ENCODE assay signal across 10 cellular contexts in genomic region chr12:32309811-32310755, GRCh38.
DNase-seq lines count a peak whose midpoint lies in the region; ATAC-seq and TF ChIP-seq lines count a peak whose summit lies in the region.
"Had no signal": no experiment of that assay in that cellular context is flagged by ENCODE, and none has a peak within 500 bp of the region (broad histone marks: within the 10 kb centered on the region; RNA-seq: fewer than 3 reads in every experiment).

No MANE protein-coding gene starts in this region.

- no peaks in the 10 kb centered on the region for H3K9me3 Mint-ChIP-seq in endodermal cell
- H3K9me3 Mint-ChIP-seq in activated CD8-positive, alpha-beta T cell treated with anti-CD3 and anti-CD28 coated beads, Interleukin-2, amount 10 ng/mL, durations not matched to agents 7 days and 5 days (ENCODE audit: insufficient read depth), result no peaks in the 10 kb centered on the region
- no peaks in the 10 kb centered on the region for H3K9me3 Mint-ChIP-seq in activated CD4-positive, alpha-beta T cell treated with anti-CD3 and anti-CD28 coated beads, Interleukin-2, amount 10 ng/mL, durations not matched to agents 24 days and 14 days
- H3K9me3 Mint-ChIP-seq in CD4-positive, alpha-beta memory T cell, result no peaks in the 10 kb centered on the region
- H3K9me3 Mint-ChIP-seq: CD4-positive, alpha-beta T cell had no signal

- TF ChIP-seq CTCF in HEK293 (tag by site-specific recombination; IDR thresholded peaks at IDR 0.05) (no peak), endodermal cell (conservative IDR thresholded peaks at IDR 0.05) (no peak)

- H3K4me3 ChIP-seq in HEK293 (ENCODE audit: low read depth, low read length) (no peak overlapping the region), endodermal cell (ENCODE audit: low read length) (no peak overlapping the region)
- no peak overlapping the region for H3K4me3 ChIP-seq in CD4-positive, alpha-beta memory T cell (ENCODE audit: low read length in 2 of 2)

- no peaks in the 10 kb centered on the region for H3K27me3 ChIP-seq in endodermal cell (ENCODE audit: control insufficient read depth, insufficient read depth, low read length, poor library complexity, severe bottlenecking)
- no peaks in the 10 kb centered on the region for H3K27me3 ChIP-seq in CD4-positive, alpha-beta memory T cell (ENCODE audit: insufficient read depth, low read length)

- no peak for ATAC-seq in activated CD8-positive, alpha-beta T cell treated with anti-CD3 and anti-CD28 coated beads, Interleukin-2, amount 10 ng/mL, durations not matched to agents 7 days and 5 days

- H3K36me3 ChIP-seq in HEK293 (ENCODE audit: control insufficient read depth in 2 of 2, insufficient read depth in 1 of 2, low read length in 2 of 2), result peaks cover 0 to 4% of the 10 kb centered on the region in 2 experiments; a peak in 1 of 3 replicates
- no peaks in the 10 kb centered on the region for H3K36me3 ChIP-seq in endodermal cell (ENCODE audit: control insufficient read depth, insufficient read depth, low read length)
- no peaks in the 10 kb centered on the region for H3K36me3 ChIP-seq in CD4-positive, alpha-beta memory T cell (ENCODE audit: insufficient read depth, low read length)

- peak; percentile 97 for DNase-seq in NCI-H2171 (lab: John Stamatoyannopoulos, UW)
- no peak for DNase-seq in endodermal cell
- peak; percentile 64 for DNase-seq in myocyte (ENCODE audit: low read depth)
- DNase-seq in activated CD8-positive, alpha-beta T cell treated with anti-CD3 and anti-CD28 coated beads, Interleukin-2, amount 10 ng/mL, durations not matched to agents 7 days and 5 days, result no peak
- no peak for DNase-seq in activated CD4-positive, alpha-beta T cell treated with anti-CD3 and anti-CD28 coated beads, Interleukin-2, amount 10 ng/mL, durations not matched to agents 24 days and 14 days
- no peak for DNase-seq in CD4-positive, alpha-beta memory T cell
- DNase-seq: amygdala; CD4-positive, alpha-beta T cell; NCI-H2029 treated with DMSO at 0.1 percent for 48 hours had no signal

- peak overlapping the region; percentile 37 for H3K27ac Mint-ChIP-seq in endodermal cell
- no peak overlapping the region for H3K27ac Mint-ChIP-seq in activated CD8-positive, alpha-beta T cell treated with anti-CD3 and anti-CD28 coated beads, Interleukin-2, amount 10 ng/mL, durations not matched to agents 7 days and 5 days
- H3K27ac Mint-ChIP-seq in activated CD4-positive, alpha-beta T cell treated with anti-CD3 and anti-CD28 coated beads, Interleukin-2, amount 10 ng/mL, durations not matched to agents 24 days and 14 days, result no peak overlapping the region
- peak overlapping the region in 3 of 7 donors; percentile 18 to 25 (median 19) for H3K27ac Mint-ChIP-seq in CD4-positive, alpha-beta memory T cell
- H3K27ac Mint-ChIP-seq: CD4-positive, alpha-beta T cell had no signal

- H3K4me1 ChIP-seq in HEK293 (ENCODE audit: control insufficient read depth, insufficient read depth, low read length) (peaks cover 19% of the 10 kb centered on the region; the same call in 1 of the 2 replicates), endodermal cell (ENCODE audit: control insufficient read depth, insufficient read depth, low read length) (peaks cover 14% of the 10 kb centered on the region)
- H3K4me1 ChIP-seq in CD4-positive, alpha-beta memory T cell (ENCODE audit: insufficient read depth, low read length), result no peaks in the 10 kb centered on the region

- H3K9ac ChIP-seq in endodermal cell (ENCODE audit: extremely low read depth, low read length, poor library complexity, severe bottlenecking), result no peak overlapping the region

- intact Hi-C loops in activated CD4-positive, alpha-beta T cell treated with anti-CD3 and anti-CD28 coated beads, Interleukin-2, amount 10 ng/mL, durations not matched to agents 24 days and 14 days (cut with micrococcal nuclease), result loop anchor here (5.0 to 10.0 kb wide), 2 partner anchors 348 to 905 kb away; no protein-coding TSS in a partner anchor
- intact Hi-C loops in CD4-positive, alpha-beta memory T cell (cut with micrococcal nuclease), result loop anchor here (5.0 to 10.0 kb wide), 2 partner anchors 353 to 1715 kb away; partner anchors contain the start of genes ALG10 and RESF1

- POLR2A ChIA-PET in HEK293 (lab: Yijun Ruan, JAX), result no interaction called here
- POLR2A ChIA-PET in activated CD8-positive, alpha-beta T cell treated with anti-CD3 and anti-CD28 coated beads, Interleukin-2, amount 10 ng/mL, durations not matched to agents 7 days and 5 days (lab: Charles Lee), result no interaction called here
- POLR2A ChIA-PET in CD4-positive, alpha-beta memory T cell (lab: Charles Lee; ENCODE audit: partially characterized antibody), result no interaction called here

- H3K36me3 Mint-ChIP-seq in endodermal cell (ENCODE audit: low read depth), result peaks cover 19% of the 10 kb centered on the region
- no peaks in the 10 kb centered on the region for H3K36me3 Mint-ChIP-seq in activated CD8-positive, alpha-beta T cell treated with anti-CD3 and anti-CD28 coated beads, Interleukin-2, amount 10 ng/mL, durations not matched to agents 7 days and 5 days (ENCODE audit: low read depth)
- no peaks in the 10 kb centered on the region for H3K36me3 Mint-ChIP-seq in activated CD4-positive, alpha-beta T cell treated with anti-CD3 and anti-CD28 coated beads, Interleukin-2, amount 10 ng/mL, durations not matched to agents 24 days and 14 days (ENCODE audit: low read depth)
- H3K36me3 Mint-ChIP-seq in CD4-positive, alpha-beta memory T cell, result peaks cover 0 to 8% of the 10 kb centered on the region in 2 donors

- CTCF ChIA-PET in HEK293 (lab: Yijun Ruan, JAX), result interaction anchor here (0.6 to 2.5 kb wide), 11 partner anchors 11 to 1637 kb away, joined by 3 to 11 read pairs (median 3); no protein-coding TSS in a partner anchor
- CTCF ChIA-PET in activated CD8-positive, alpha-beta T cell treated with anti-CD3 and anti-CD28 coated beads, Interleukin-2, amount 10 ng/mL, durations not matched to agents 7 days and 5 days (lab: Charles Lee), result interaction anchor here (0.6 to 2.8 kb wide), 4 partner anchors 248 to 657 kb away, joined by 3 to 15 read pairs (median 7); partner anchors contain the start of gene YARS2
- CTCF ChIA-PET in CD4-positive, alpha-beta memory T cell (lab: Charles Lee; ENCODE audit: partially characterized antibody), result interaction anchor here (1.2 to 6.6 kb wide), 6 partner anchors 11 to 907 kb away, joined by 4 to 121 read pairs (median 6); no protein-coding TSS in a partner anchor

- H3K9me3 ChIP-seq in HEK293 (ENCODE audit: control insufficient read depth, insufficient read depth, low read depth, low read length) (no peaks in the 10 kb centered on the region), endodermal cell (ENCODE audit: control insufficient read depth, low read length) (no peaks in the 10 kb centered on the region)
- no peaks in the 10 kb centered on the region for H3K9me3 ChIP-seq in CD4-positive, alpha-beta memory T cell (ENCODE audit: control insufficient read depth in 1 of 2, low read length in 2 of 2)

- no peak overlapping the region for H3K4me3 Mint-ChIP-seq in endodermal cell
- no peak overlapping the region for H3K4me3 Mint-ChIP-seq in activated CD8-positive, alpha-beta T cell treated with anti-CD3 and anti-CD28 coated beads, Interleukin-2, amount 10 ng/mL, durations not matched to agents 7 days and 5 days
- no peak overlapping the region for H3K4me3 Mint-ChIP-seq in activated CD4-positive, alpha-beta T cell treated with anti-CD3 and anti-CD28 coated beads, Interleukin-2, amount 10 ng/mL, durations not matched to agents 24 days and 14 days
- no peak overlapping the region for H3K4me3 Mint-ChIP-seq in CD4-positive, alpha-beta memory T cell
- H3K4me3 Mint-ChIP-seq: CD4-positive, alpha-beta T cell had no signal

- no peaks in the 10 kb centered on the region for H3K27me3 Mint-ChIP-seq in endodermal cell (ENCODE audit: insufficient read depth)
- no peaks in the 10 kb centered on the region for H3K27me3 Mint-ChIP-seq in activated CD8-positive, alpha-beta T cell treated with anti-CD3 and anti-CD28 coated beads, Interleukin-2, amount 10 ng/mL, durations not matched to agents 7 days and 5 days (ENCODE audit: low read depth)
- H3K27me3 Mint-ChIP-seq in activated CD4-positive, alpha-beta T cell treated with anti-CD3 and anti-CD28 coated beads, Interleukin-2, amount 10 ng/mL, durations not matched to agents 24 days and 14 days, result peaks cover 2% of the 10 kb centered on the region
- no peaks in the 10 kb centered on the region for H3K27me3 Mint-ChIP-seq in CD4-positive, alpha-beta memory T cell
- H3K27me3 Mint-ChIP-seq: CD4-positive, alpha-beta T cell had no signal

- H3K4me1 Mint-ChIP-seq in endodermal cell, result peaks cover 44% of the 10 kb centered on the region
- peaks cover 6% of the 10 kb centered on the region for H3K4me1 Mint-ChIP-seq in activated CD8-positive, alpha-beta T cell treated with anti-CD3 and anti-CD28 coated beads, Interleukin-2, amount 10 ng/mL, durations not matched to agents 7 days and 5 days (ENCODE audit: low read depth)
- peaks cover 3% of the 10 kb centered on the region for H3K4me1 Mint-ChIP-seq in activated CD4-positive, alpha-beta T cell treated with anti-CD3 and anti-CD28 coated beads, Interleukin-2, amount 10 ng/mL, durations not matched to agents 24 days and 14 days
- peaks cover 3 to 9% (median 4%) of the 10 kb centered on the region in 4 donors for H3K4me1 Mint-ChIP-seq in CD4-positive, alpha-beta memory T cell

- WGBS in endodermal cell (ENCODE audit: insufficient coverage in 1 of 2, insufficient read length in 1 of 2), 2 experiments, result 92 to 93% methylated on average over 9 of the region's 10 CpGs

- H3K27ac ChIP-seq in HEK293 (ENCODE audit: extremely low read depth, low read depth, low read length) (no peak overlapping the region), endodermal cell (ENCODE audit: low read depth, low read length) (no peak overlapping the region)
- no peak overlapping the region for H3K27ac ChIP-seq in CD4-positive, alpha-beta memory T cell (ENCODE audit: low read depth, low read length)

TF ChIP-seq in HEK293, 187 proteins besides CTCF, POLR2A, EP300 and RAD21:
- peak; percentile 70 for TF ChIP-seq ZBTB8A (tag by site-specific recombination; IDR thresholded peaks at IDR 0.05)
- TF ChIP-seq ZBTB20 (tag by site-specific recombination; IDR thresholded peaks at IDR 0.05), result no peak
- no peak for TF ChIP-seq ZNF544 (tag by site-specific recombination; IDR thresholded peaks at IDR 0.05)
- no peak for TF ChIP-seq WT1 (tag by site-specific recombination; IDR thresholded peaks at IDR 0.05)
- 0 out of 2 replicates have a peak, but pooled peaks have one; percentile 29 for TF ChIP-seq KLF10 (tag by site-specific recombination; IDR thresholded peaks at IDR 0.05)
- no peak for TF ChIP-seq KLF16 (tag by site-specific recombination; IDR thresholded peaks at IDR 0.05)
- peak; percentile 56 for TF ChIP-seq GLIS1 (tag by site-specific recombination; IDR thresholded peaks at IDR 0.05)
- TF ChIP-seq GFI1B (tag by site-specific recombination; IDR thresholded peaks at IDR 0.05), result no peak
TF ChIP-seq in HEK293: peak in this region for 3.

Comparison
In these comparisons a context has a peak if more than half of its experiments do, and no peak if none do; other contexts are left out.
1. DNase-seq: peak in NCI-H2171 (single experiment) and myocyte (single experiment); none in endodermal cell (single experiment), activated CD8-positive, alpha-beta T cell treated with anti-CD3 and anti-CD28 coated beads, Interleukin-2, amount 10 ng/mL, durations not matched to agents 7 days and 5 days (single experiment), activated CD4-positive, alpha-beta T cell treated with anti-CD3 and anti-CD28 coated beads, Interleukin-2, amount 10 ng/mL, durations not matched to agents 24 days and 14 days (single experiment) and CD4-positive, alpha-beta memory T cell (0 of 5).